In the genomic region with DNA sequence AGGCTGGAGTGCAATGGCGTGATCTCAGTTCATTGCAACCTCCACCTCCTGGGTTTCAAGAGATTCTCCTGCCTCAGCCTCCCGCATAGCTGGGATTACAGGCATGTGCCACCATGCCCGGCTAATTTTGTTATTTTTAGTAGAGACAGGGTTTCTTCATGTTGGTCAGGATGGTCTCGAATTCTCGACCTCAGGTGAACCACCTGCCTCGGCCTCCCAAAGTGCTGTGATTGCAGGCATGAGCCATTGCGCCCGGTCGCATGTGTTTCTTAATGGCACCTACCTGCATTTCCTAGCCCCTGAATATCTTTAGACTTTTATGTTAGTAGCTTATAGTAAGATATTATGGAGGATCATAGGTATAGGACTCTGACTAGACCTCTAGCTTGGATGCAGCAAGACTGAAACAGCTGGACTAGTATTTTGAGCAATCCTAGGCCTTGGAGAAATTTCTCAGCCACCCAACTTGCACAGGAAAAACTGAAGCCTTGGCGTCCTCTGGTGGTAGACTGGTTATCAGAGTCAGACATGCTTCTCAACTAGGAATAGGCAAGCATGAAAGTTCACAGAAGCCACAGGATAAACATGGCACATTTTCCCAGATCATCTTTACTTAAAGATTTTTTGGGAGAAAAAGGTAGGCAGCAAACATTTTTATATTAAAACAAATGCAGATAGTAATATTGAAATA, we compare ENCODE assay signal across 1 cellular context.
TF ChIP-seq lines count a peak whose summit lies in the region.

No MANE protein-coding gene starts in this region.

TF ChIP-seq in SK-N-SH, 30 proteins besides CTCF, POLR2A, EP300 and RAD21 (continued from another document):
- TF ChIP-seq, protein P1, sequence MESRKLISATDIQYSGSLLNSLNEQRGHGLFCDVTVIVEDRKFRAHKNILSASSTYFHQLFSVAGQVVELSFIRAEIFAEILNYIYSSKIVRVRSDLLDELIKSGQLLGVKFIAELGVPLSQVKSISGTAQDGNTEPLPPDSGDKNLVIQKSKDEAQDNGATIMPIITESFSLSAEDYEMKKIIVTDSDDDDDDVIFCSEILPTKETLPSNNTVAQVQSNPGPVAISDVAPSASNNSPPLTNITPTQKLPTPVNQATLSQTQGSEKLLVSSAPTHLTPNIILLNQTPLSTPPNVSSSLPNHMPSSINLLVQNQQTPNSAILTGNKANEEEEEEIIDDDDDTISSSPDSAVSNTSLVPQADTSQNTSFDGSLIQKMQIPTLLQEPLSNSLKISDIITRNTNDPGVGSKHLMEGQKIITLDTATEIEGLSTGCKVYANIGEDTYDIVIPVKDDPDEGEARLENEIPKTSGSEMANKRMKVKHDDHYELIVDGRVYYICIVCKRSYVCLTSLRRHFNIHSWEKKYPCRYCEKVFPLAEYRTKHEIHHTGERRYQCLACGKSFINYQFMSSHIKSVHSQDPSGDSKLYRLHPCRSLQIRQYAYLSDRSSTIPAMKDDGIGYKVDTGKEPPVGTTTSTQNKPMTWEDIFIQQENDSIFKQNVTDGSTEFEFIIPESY (IDR thresholded peaks at IDR 0.05; ENCODE audit: borderline replicate concordance, low read depth) = no peak
- TF ChIP-seq SMC3 (IDR thresholded peaks at IDR 0.05; ENCODE audit: low read depth, low read length) = peak; percentile 76
